Comparison of ENCODE assay signal across 14 cellular contexts in the genomic region with DNA sequence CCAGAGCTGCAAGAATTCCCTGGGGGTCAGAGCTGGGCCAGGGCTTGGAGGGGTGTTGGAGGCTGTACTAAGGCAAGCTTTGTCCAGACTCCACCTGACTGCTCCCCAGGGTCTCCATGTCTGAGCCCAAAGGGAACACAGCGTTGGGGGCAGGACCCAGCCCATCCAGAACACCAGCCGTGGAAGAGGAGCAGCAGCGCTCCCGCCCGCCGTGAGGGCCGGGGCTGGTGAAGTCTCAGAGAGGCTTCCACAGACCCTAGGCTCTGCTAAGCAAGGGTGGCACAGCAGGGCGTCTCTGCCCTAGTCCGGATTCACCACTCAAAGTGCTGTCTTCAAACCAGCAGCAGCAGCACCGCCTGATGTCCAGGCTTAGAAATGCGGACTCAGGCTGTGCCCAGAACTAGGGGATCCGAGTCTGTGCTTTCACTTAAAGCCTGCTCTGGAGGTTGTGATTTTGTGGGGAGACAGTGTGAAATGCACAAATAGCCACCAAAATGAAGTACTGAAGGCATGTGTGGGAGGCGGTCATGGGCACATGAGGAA. TPM values are rescaled to one million over a fixed set of nuclear protein-coding genes. Genes with fewer than 3 reads are reported as not detected.
DNase-seq lines count a peak whose midpoint lies in the region; ATAC-seq and TF ChIP-seq lines count a peak whose summit lies in the region.
"Had no signal": no experiment of that assay in that cellular context is flagged by ENCODE, and none has a peak within 500 bp of the region (broad histone marks: within the 10 kb centered on the region; RNA-seq: fewer than 3 reads in every experiment).

No MANE protein-coding gene starts in this region.

- no peak overlapping the region for H3K27ac ChIP-seq in prostate gland

- H3K4me1 ChIP-seq in prostate gland (replicated peaks): no peaks in the 10 kb centered on the region

- H3K36me3 ChIP-seq in prostate gland: no peaks in the 10 kb centered on the region

- DNase-seq in AG09319 (ENCODE audit: extremely low read depth, low read depth): no peak
- peak; percentile 32 for DNase-seq in HT-29 (ENCODE audit: low spot score)
- DNase-seq in astrocyte of the spinal cord (ENCODE audit: low read depth, low spot score): no peak
- peak; percentile 19 to 60 for DNase-seq in lung microvascular endothelial cell (ENCODE audit: low read depth in 2 of 2)
- DNase-seq in prostate gland (ENCODE audit: low spot score): no peak
- DNase-seq: CD8-positive, alpha-beta memory T cell; dorsolateral prefrontal cortex; GOT3; NCI-H1417 treated with DMSO at 0.1 percent for 48 hours; stimulated activated CD4-positive, alpha-beta T cell treated with anti-CD3 and anti-CD28 coated beads, Interleukin-1b, Interleukin-23, amount 100 ng/mL, for 48 hours had no signal

- no peak for ATAC-seq in GM19035 (IDR thresholded peaks at IDR 0.05; ENCODE audit: unreplicated experiment)
- ATAC-seq in GM18517 (IDR thresholded peaks at IDR 0.05; ENCODE audit: unreplicated experiment): no peak
- ATAC-seq in GM21515 (IDR thresholded peaks at IDR 0.05; ENCODE audit: unreplicated experiment): no peak
- ATAC-seq: stimulated activated memory B cell treated with anti-CD40 and anti-IgM and Interleukin-4, amounts not matched to agents 10 μg/mL and 1 μg/mL and 100 μg/mL, for 72 hours had no signal

- in situ Hi-C loops in astrocyte of the spinal cord (cut with HindIII; ENCODE audit: low sequenced_read_pairs): no loop called here

- no peak overlapping the region for H3K4me3 ChIP-seq in astrocyte of the spinal cord (ENCODE audit: low read depth, low read length)
- no peak overlapping the region for H3K4me3 ChIP-seq in prostate gland
- H3K4me3 ChIP-seq: dorsolateral prefrontal cortex had no signal

- no peaks in the 10 kb centered on the region for H3K27me3 ChIP-seq in prostate gland (replicated peaks; ENCODE audit: insufficient read depth)

- no peaks in the 10 kb centered on the region for H3K9me3 ChIP-seq in prostate gland

- WGBS in prostate gland: 92% methylated on average over 13 of the region's 13 CpGs

- no peak for TF ChIP-seq POLR2A in prostate gland (IDR thresholded peaks at IDR 0.05)

- TF ChIP-seq CTCF in AG09319 (IDR thresholded peaks at IDR 0.05; ENCODE audit: low read depth, low read length): peak; percentile 15
- TF ChIP-seq CTCF in astrocyte of the spinal cord (IDR thresholded peaks at IDR 0.05; ENCODE audit: low read depth, low read length): peak; percentile 30
- no peak for TF ChIP-seq CTCF in prostate gland (IDR thresholded peaks at IDR 0.05)

- intact Hi-C loops in prostate gland (cut with DNase I): no loop called here

RNA-seq across cellular contexts. Expression of a gene that starts 16.7 kb away (rescaled TPM):
- total RNA-seq in HT-29 (2014; rRNA removed; shearing (Covaris generic)): 8.2 and 9.8 TPM in 2 replicates
- total RNA-seq in lung microvascular endothelial cell: 1.4 and 1.7 TPM in 2 replicates
- 100 to 1,000 TPM in 1 of 2 donors, 10 to 100 TPM in 1; 89.4 to 117 TPM for total RNA-seq in prostate gland

Comparison
In these comparisons a context has a peak if more than half of its experiments do, and no peak if none do; other contexts are left out.
1. DNase-seq: peak in HT-29 (single experiment) and lung microvascular endothelial cell (2 of 2); none in AG09319 (single experiment), astrocyte of the spinal cord (single experiment) and prostate gland (single experiment).
2. CTCF ChIP-seq: peak in AG09319 (single experiment) and astrocyte of the spinal cord (single experiment); none in prostate gland (0 of 4).